Comparison of ENCODE assay signal across 1 cellular context in the genomic region with DNA sequence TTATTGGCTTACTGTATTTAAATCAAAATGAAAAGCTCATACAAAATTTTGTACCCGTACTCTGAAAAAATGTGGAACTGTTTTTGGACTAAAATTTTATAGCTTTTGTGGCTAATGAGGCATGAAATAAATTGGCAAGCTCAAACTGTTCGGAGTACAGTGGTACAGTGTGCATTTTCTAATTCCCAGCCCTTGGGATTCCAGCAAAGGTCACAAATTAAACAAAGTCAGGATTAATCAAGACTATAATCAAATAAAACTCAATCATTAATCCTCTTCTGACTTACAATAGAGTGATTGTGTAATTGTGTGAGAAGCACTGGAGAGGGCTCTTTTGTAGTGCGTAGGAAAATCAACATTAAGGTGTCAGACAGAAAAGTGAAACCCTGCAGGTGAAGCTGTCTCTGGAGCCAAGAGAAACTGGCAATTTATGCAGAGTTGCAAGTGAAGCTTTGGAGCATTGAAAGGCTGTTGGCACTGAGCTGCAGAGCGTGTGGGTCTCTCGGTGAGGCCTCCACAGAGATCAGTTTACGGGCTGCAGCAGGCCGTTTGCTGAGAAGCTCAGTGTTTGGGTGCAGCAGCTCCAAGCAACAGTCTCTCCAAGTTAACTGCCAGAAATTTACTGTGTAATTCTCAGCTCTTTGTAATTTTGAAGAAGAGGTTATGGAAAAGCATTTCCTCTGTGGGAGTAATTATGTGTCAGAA.
TF ChIP-seq lines count a peak whose summit lies in the region.

No MANE protein-coding gene starts in this region.

TF ChIP-seq in H1, 55 proteins besides CTCF, POLR2A, EP300 and RAD21 (continued from another document):
- TF ChIP-seq, protein P1, sequence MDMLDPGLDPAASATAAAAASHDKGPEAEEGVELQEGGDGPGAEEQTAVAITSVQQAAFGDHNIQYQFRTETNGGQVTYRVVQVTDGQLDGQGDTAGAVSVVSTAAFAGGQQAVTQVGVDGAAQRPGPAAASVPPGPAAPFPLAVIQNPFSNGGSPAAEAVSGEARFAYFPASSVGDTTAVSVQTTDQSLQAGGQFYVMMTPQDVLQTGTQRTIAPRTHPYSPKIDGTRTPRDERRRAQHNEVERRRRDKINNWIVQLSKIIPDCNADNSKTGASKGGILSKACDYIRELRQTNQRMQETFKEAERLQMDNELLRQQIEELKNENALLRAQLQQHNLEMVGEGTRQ (IDR thresholded peaks at IDR 0.05; ENCODE audit: low read length), result no peak
- TF ChIP-seq RXRA (IDR thresholded peaks at IDR 0.05; ENCODE audit: insufficient read depth, low read depth, low read length) (no peak), CEBPB (IDR thresholded peaks at IDR 0.05; ENCODE audit: low read depth, low read length) (peak; percentile 32; the same call in 1 of the 2 replicates)
